16 cellular contexts compared by ENCODE assay signal in genomic region chr4:136121431-136121830, GRCh38.
"Had no signal": no experiment of that assay in that cellular context is flagged by ENCODE, and none has a peak within 500 bp of the region (broad histone marks: within the 10 kb centered on the region; RNA-seq: fewer than 3 reads in every experiment).

No MANE protein-coding gene starts in this region.

- DNase-seq: activated CD4-positive, alpha-beta T cell treated with anti-CD3 and anti-CD28 coated beads, Interleukin-2, amount 10 ng/mL, durations not matched to agents 24 days and 14 days; activated CD8-positive, alpha-beta T cell treated with anti-CD3 and anti-CD28 coated beads for 36 hours; activated naive CD4-positive, alpha-beta T cell treated with Interleukin-2 at 50 U/mL for 16 hours; activated naive CD8-positive, alpha-beta T cell treated with anti-CD3 and anti-CD28 coated beads, Interleukin-2, amount 10 ng/mL, durations not matched to agents 7 days and 5 days; activated T-cell treated with anti-CD3 and anti-CD28 coated beads, Interleukin-2, amount 50 U/mL, for 24 hours; body of pancreas; caudate nucleus; erythroblast; hypothalamus; kidney; left ventricle myocardium inferior; occipital lobe; posterior cingulate gyrus; retina; stimulated activated naive B cell treated with anti-CD40 and anti-IgM and Interleukin-4, amounts not matched to agents 10 μg/mL and 1 μg/mL and 100 μg/mL, for 72 hours; T-helper 9 cell had no signal

- ATAC-seq: activated CD8-positive, alpha-beta T cell treated with anti-CD3 and anti-CD28 coated beads for 36 hours; body of pancreas; stimulated activated naive B cell treated with anti-CD40 and anti-IgM and Interleukin-4, amounts not matched to agents 10 μg/mL and 1 μg/mL and 100 μg/mL, for 72 hours had no signal
